Comparison of ENCODE assay signal across 8 cellular contexts in the genomic region with DNA sequence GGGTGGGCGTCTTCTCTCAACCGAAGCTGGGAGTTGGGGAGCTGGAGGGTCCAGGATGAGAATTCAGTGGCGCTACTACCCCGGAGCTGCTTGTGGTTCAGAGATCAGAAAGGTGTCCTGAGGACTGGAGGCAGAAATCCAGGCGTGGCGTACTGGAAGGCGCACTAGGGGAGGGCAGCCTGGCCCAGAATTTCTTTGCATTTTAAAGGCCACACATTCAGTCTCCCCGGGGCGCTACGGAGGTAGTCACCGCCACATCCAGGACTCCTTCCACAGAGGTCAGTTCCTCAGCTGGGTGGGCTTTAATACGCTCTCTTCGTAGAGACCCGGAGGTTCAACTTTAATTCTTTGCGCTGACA. TPM values are rescaled to one million over a fixed set of nuclear protein-coding genes. Genes with fewer than 3 reads are reported as not detected.
DNase-seq lines count a peak whose midpoint lies in the region; ATAC-seq and TF ChIP-seq lines count a peak whose summit lies in the region.

No MANE protein-coding gene starts in this region.

- H3K4me3 Mint-ChIP-seq in Calu3 (ENCODE audit: low read depth, unreplicated experiment) (peak overlapping the region; percentile 77), IgD-negative memory B cell (peak overlapping the region; percentile 93 to 96 (median 94))
- H3K4me3 Mint-ChIP-seq in activated naive CD8-positive, alpha-beta T cell treated with anti-CD3 and anti-CD28 coated beads, Interleukin-2, amount 10 ng/mL, durations not matched to agents 7 days and 5 days, result peak overlapping the region; percentile 91
- peak overlapping the region; percentile 84 to 90 for H3K4me3 Mint-ChIP-seq in stimulated activated naive CD8-positive, alpha-beta T cell treated with anti-CD3 and anti-CD28 coated beads, Interleukin-15, amount 100 ng/mL, for 72 hours

- peak; percentile 11 for ATAC-seq in GM21515 (IDR thresholded peaks at IDR 0.05; ENCODE audit: unreplicated experiment)
- peak; percentile 4 for ATAC-seq in activated naive CD8-positive, alpha-beta T cell treated with anti-CD3 and anti-CD28 coated beads, Interleukin-2, amount 10 ng/mL, durations not matched to agents 7 days and 5 days (ENCODE audit: low read depth)
- ATAC-seq in stimulated activated naive CD8-positive, alpha-beta T cell treated with anti-CD3 and anti-CD28 coated beads, Interleukin-15, amount 100 ng/mL, for 72 hours, result peak; percentile 22

- peaks cover 26% of the 10 kb centered on the region for H3K36me3 Mint-ChIP-seq in Calu3 (ENCODE audit: insufficient read depth, unreplicated experiment)
- H3K36me3 Mint-ChIP-seq in IgD-negative memory B cell, result peaks cover 2% of the 10 kb centered on the region
- H3K36me3 Mint-ChIP-seq in activated naive CD8-positive, alpha-beta T cell treated with anti-CD3 and anti-CD28 coated beads, Interleukin-2, amount 10 ng/mL, durations not matched to agents 7 days and 5 days, result peaks cover 19% of the 10 kb centered on the region

- H3K4me1 ChIP-seq in iPS-20b (ENCODE audit: insufficient read depth, low read length), result no peaks in the 10 kb centered on the region; the same call in 1 of the 2 replicates

- H3K27me3 Mint-ChIP-seq in Calu3 (ENCODE audit: unreplicated experiment) (no peaks in the 10 kb centered on the region), IgD-negative memory B cell (no peaks in the 10 kb centered on the region)
- peaks cover 2% of the 10 kb centered on the region for H3K27me3 Mint-ChIP-seq in activated naive CD8-positive, alpha-beta T cell treated with anti-CD3 and anti-CD28 coated beads, Interleukin-2, amount 10 ng/mL, durations not matched to agents 7 days and 5 days
- H3K27me3 Mint-ChIP-seq in stimulated activated naive CD8-positive, alpha-beta T cell treated with anti-CD3 and anti-CD28 coated beads, Interleukin-15, amount 100 ng/mL, for 72 hours, result no peaks in the 10 kb centered on the region

- intact Hi-C loops in Calu3 (cut with micrococcal nuclease; ENCODE audit: unreplicated experiment), result loop anchor here (2.0 kb wide), 3 partner anchors 33 to 93 kb away; no protein-coding TSS in a partner anchor

- H3K27me3 ChIP-seq in iPS-20b (ENCODE audit: insufficient read depth, low read length), result peaks cover 58% of the 10 kb centered on the region

- H3K4me3 ChIP-seq in iPS-20b (ENCODE audit: low read length), result peak overlapping the region; percentile 88

- no TSS peak for BruUV-seq in Calu3 (replicated peaks; lab: Mats Ljungman, UMichigan)

- POLR2A ChIA-PET in activated naive CD8-positive, alpha-beta T cell treated with anti-CD3 and anti-CD28 coated beads, Interleukin-2, amount 10 ng/mL, durations not matched to agents 7 days and 5 days (lab: Charles Lee), result interaction anchor here (1.2 to 3.8 kb wide), 6 partner anchors 32 to 93 kb away, joined by 3 to 38 read pairs (median 10); no protein-coding TSS in a partner anchor

- no peak for TF ChIP-seq CTCF in Calu3 (IDR thresholded peaks at IDR 0.05; ENCODE audit: unreplicated experiment)

- no peaks in the 10 kb centered on the region for H3K9me3 Mint-ChIP-seq in Calu3 (ENCODE audit: low read depth, unreplicated experiment)
- H3K9me3 Mint-ChIP-seq in IgD-negative memory B cell, result no peaks in the 10 kb centered on the region
- peaks cover 2% of the 10 kb centered on the region for H3K9me3 Mint-ChIP-seq in activated naive CD8-positive, alpha-beta T cell treated with anti-CD3 and anti-CD28 coated beads, Interleukin-2, amount 10 ng/mL, durations not matched to agents 7 days and 5 days
- no peaks in the 10 kb centered on the region for H3K9me3 Mint-ChIP-seq in stimulated activated naive CD8-positive, alpha-beta T cell treated with anti-CD3 and anti-CD28 coated beads, Interleukin-15, amount 100 ng/mL, for 72 hours

- peak overlapping the region; percentile 93 for H3K27ac Mint-ChIP-seq in Calu3 (ENCODE audit: unreplicated experiment)
- peak overlapping the region; percentile 50 to 84 (median 82) for H3K27ac Mint-ChIP-seq in IgD-negative memory B cell
- peak overlapping the region; percentile 97 for H3K27ac Mint-ChIP-seq in activated naive CD8-positive, alpha-beta T cell treated with anti-CD3 and anti-CD28 coated beads, Interleukin-2, amount 10 ng/mL, durations not matched to agents 7 days and 5 days
- H3K27ac Mint-ChIP-seq in stimulated activated naive CD8-positive, alpha-beta T cell treated with anti-CD3 and anti-CD28 coated beads, Interleukin-15, amount 100 ng/mL, for 72 hours, result peak overlapping the region; percentile 64 to 98

- no peaks in the 10 kb centered on the region for H3K9me3 ChIP-seq in iPS-20b (ENCODE audit: insufficient read depth, low read depth, low read length)

- peak overlapping the region; percentile 1; the same call in 1 of the 2 replicates for H3K9ac ChIP-seq in iPS-20b (ENCODE audit: low read depth, low read length)

- H3K27ac ChIP-seq in iPS-20b (ENCODE audit: low read length), result no peak overlapping the region

- DNase-seq in Calu3 (no peak), SIG-M5 treated with dmso at 0.1 percent for 504 hours (lab: John Stamatoyannopoulos, UW; ENCODE audit: unreplicated experiment) (no peak)
- DNase-seq in activated naive CD8-positive, alpha-beta T cell treated with anti-CD3 and anti-CD28 coated beads, Interleukin-2, amount 10 ng/mL, durations not matched to agents 7 days and 5 days, result no peak
- no peak for DNase-seq in stimulated activated naive CD8-positive, alpha-beta T cell treated with anti-CD3 and anti-CD28 coated beads, Interleukin-15, amount 100 ng/mL, for 72 hours
- DNase-seq in stimulated activated CD4-positive, alpha-beta T cell treated with anti-CD3 and anti-CD28 coated beads, Interleukin-12 subunit alpha, Interleukin-12 subunit beta, amount 100 ng/mL, for 4 hours, result no peak

- H3K4me1 Mint-ChIP-seq in Calu3 (ENCODE audit: low read depth, unreplicated experiment), result peaks cover 37% of the 10 kb centered on the region
- peaks cover 44 to 55% (median 50%) of the 10 kb centered on the region in 3 donors for H3K4me1 Mint-ChIP-seq in IgD-negative memory B cell
- peaks cover 59% of the 10 kb centered on the region for H3K4me1 Mint-ChIP-seq in activated naive CD8-positive, alpha-beta T cell treated with anti-CD3 and anti-CD28 coated beads, Interleukin-2, amount 10 ng/mL, durations not matched to agents 7 days and 5 days
- H3K4me1 Mint-ChIP-seq in stimulated activated naive CD8-positive, alpha-beta T cell treated with anti-CD3 and anti-CD28 coated beads, Interleukin-15, amount 100 ng/mL, for 72 hours, result peaks cover 71% of the 10 kb centered on the region

- no peaks in the 10 kb centered on the region for H3K36me3 ChIP-seq in iPS-20b (ENCODE audit: insufficient read depth, low read depth, low read length)

- CTCF ChIA-PET in Calu3 (lab: Charles Lee), result interaction anchor here (1.1 to 2.5 kb wide), 7 partner anchors 9 to 96 kb away, joined by 3 to 13 read pairs (median 5); no protein-coding TSS in a partner anchor

RNA-seq across cellular contexts. Expression of gene MCTP2, which starts 0.3 kb away (rescaled TPM):
- 30.1 and 40.5 TPM in 2 replicates for total RNA-seq in Calu3 (2022)
- 12.2 TPM for polyA plus RNA-seq in IgD-negative memory B cell
- 10 to 100 TPM; 26.1 to 28.5 TPM for total RNA-seq in activated naive CD8-positive, alpha-beta T cell treated with anti-CD3 and anti-CD28 coated beads, Interleukin-2, amount 10 ng/mL, durations not matched to agents 7 days and 5 days
